ENCODE assay signal across 21 cellular contexts in the genomic region with DNA sequence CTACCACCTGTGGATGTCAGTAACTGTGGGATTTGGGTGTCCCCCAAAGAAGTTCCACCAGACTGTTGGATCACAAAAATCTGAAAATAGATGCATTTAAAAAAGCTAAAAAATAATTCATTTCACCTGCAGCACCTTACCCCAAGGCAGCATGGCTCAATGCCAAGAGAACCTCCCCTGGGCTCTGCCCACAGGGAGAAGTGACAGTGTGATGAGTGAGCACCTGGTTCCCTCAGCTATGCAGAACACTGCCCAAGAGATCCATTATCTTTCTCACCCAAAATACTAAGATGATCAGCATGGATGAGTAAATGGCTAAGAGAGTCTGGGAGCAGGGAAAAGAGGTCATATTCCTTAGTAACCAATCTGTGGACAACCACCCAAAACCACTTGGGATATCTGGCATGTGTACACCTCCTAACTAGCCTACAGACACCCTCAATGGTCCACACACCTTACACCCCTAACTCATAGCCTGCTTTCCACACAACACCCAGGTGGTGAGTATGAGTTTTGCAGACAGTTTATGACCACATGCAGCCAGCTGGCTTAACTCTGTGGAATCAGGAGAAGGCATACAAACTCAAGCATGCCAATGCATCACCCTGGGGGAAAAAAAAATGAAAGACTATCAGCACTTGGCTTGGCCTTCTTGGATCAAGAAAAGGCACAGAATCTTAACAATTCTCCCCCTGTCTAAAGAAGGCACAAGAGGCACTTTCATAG.
DNase-seq lines count a peak whose midpoint lies in the region; ATAC-seq and TF ChIP-seq lines count a peak whose summit lies in the region.
"Had no signal": no experiment of that assay in that cellular context is flagged by ENCODE, and none has a peak within 500 bp of the region (broad histone marks: within the 10 kb centered on the region; RNA-seq: fewer than 3 reads in every experiment).

No MANE protein-coding gene starts in this region.

- no peak overlapping the region for H3K27ac Mint-ChIP-seq in chondrocyte (ENCODE audit: unreplicated experiment)
- H3K27ac Mint-ChIP-seq: CD4-positive, CD25-positive, alpha-beta regulatory T cell had no signal

- H3K27ac ChIP-seq in WERI-Rb-1 = no peak overlapping the region
- H3K27ac ChIP-seq: BLaER1, RWPE1 had no signal

- no peaks in the 10 kb centered on the region for H3K4me1 Mint-ChIP-seq in chondrocyte (ENCODE audit: low read depth)
- H3K4me1 Mint-ChIP-seq: CD4-positive, CD25-positive, alpha-beta regulatory T cell had no signal

- H3K36me3 ChIP-seq in WERI-Rb-1 = no peaks in the 10 kb centered on the region
- H3K36me3 ChIP-seq: BLaER1 had no signal

- no peak overlapping the region for H3K4me3 ChIP-seq in WERI-Rb-1 (ENCODE audit: low read depth, low read length)
- H3K4me3 ChIP-seq: BLaER1 had no signal

- peaks cover 31% of the 10 kb centered on the region for H3K9me3 Mint-ChIP-seq in chondrocyte (ENCODE audit: low read depth)

- H3K4me3 Mint-ChIP-seq in chondrocyte (ENCODE audit: unreplicated experiment) = no peak overlapping the region
- H3K4me3 Mint-ChIP-seq: CD4-positive, CD25-positive, alpha-beta regulatory T cell had no signal

- DNase-seq in NCI-H748 (lab: John Stamatoyannopoulos, UW; ENCODE audit: unreplicated experiment) = peak; percentile 0
- DNase-seq in NCI-H748 treated with DMSO at 0.1 percent for 48 hours (lab: John Stamatoyannopoulos, UW) = no peak
- DNase-seq in WERI-Rb-1 = no peak
- peak; percentile 13 for DNase-seq in myocyte (ENCODE audit: low read depth)
- DNase-seq in chondrocyte (ENCODE audit: low spot score) = no peak
- DNase-seq: 8988T; CD4-positive, CD25-positive, alpha-beta regulatory T cell; KBM-7; MM.1S; NCI-H1694; NCI-H2029 treated with DMSO at 0.1 percent for 48 hours; NCI-H2171 treated with DMSO at 0.1 percent for 48 hours; NCI-H524; NCI-H82; SHP77 treated with DMSO at 0.1 percent for 48 hours had no signal

- H3K27me3 ChIP-seq in WERI-Rb-1 (ENCODE audit: insufficient read depth, low read depth, severe bottlenecking) = no peaks in the 10 kb centered on the region
- H3K27me3 ChIP-seq: BLaER1 had no signal

- TF ChIP-seq EP300 in Ishikawa (IDR thresholded peaks at IDR 0.05; ENCODE audit: borderline replicate concordance) = no peak

- peaks cover 7% of the 10 kb centered on the region for H3K9me3 ChIP-seq in WERI-Rb-1 (ENCODE audit: severe bottlenecking)

- no peaks in the 10 kb centered on the region for H3K36me3 Mint-ChIP-seq in chondrocyte (ENCODE audit: low read depth)
- H3K36me3 Mint-ChIP-seq: CD4-positive, CD25-positive, alpha-beta regulatory T cell had no signal

- TF ChIP-seq CTCF in WERI-Rb-1 (IDR thresholded peaks at IDR 0.05; ENCODE audit: low read depth, low read length) (peak; percentile 12; the same call in 1 of the 2 replicates), chondrocyte (IDR thresholded peaks at IDR 0.05) (no peak)

- ATAC-seq in GM18519 (IDR thresholded peaks at IDR 0.05; ENCODE audit: low FRiP score, unreplicated experiment) (no peak), GM19395 (IDR thresholded peaks at IDR 0.05; ENCODE audit: unreplicated experiment) (no peak)
- ATAC-seq: Panc1 had no signal

- peaks cover 4% of the 10 kb centered on the region for H3K27me3 Mint-ChIP-seq in chondrocyte (ENCODE audit: low read depth)
- H3K27me3 Mint-ChIP-seq: CD4-positive, CD25-positive, alpha-beta regulatory T cell had no signal

- TF ChIP-seq RAD21 in Ishikawa (IDR thresholded peaks at IDR 0.05; ENCODE audit: low read depth) = no peak

TF ChIP-seq in Ishikawa, 13 proteins besides CTCF, POLR2A, EP300 and RAD21:
- TF ChIP-seq NFIC (IDR thresholded peaks at IDR 0.05) (0 out of 2 replicates have a peak, but pooled peaks have one; percentile 14), EGR1 (IDR thresholded peaks at IDR 0.05) (no peak), ZBTB7A (IDR thresholded peaks at IDR 0.05; ENCODE audit: low read depth) (no peak)

Comparison
In these comparisons a context has a peak if more than half of its experiments do, and no peak if none do; other contexts are left out.
1. DNase-seq: peak in NCI-H748 (single experiment) and myocyte (single experiment); none in NCI-H748 treated with DMSO at 0.1 percent for 48 hours (single experiment), WERI-Rb-1 (single experiment) and chondrocyte (single experiment).